Comparison of ENCODE assay signal across 14 cellular contexts in genomic region chr14:104893435-104894207, GRCh38. TPM values are rescaled to one million over a fixed set of nuclear protein-coding genes. Genes with fewer than 3 reads are reported as not detected.
A peak's percentile ranks its signal among the peaks of the same experiment; 100 is the strongest.
DNase-seq lines count a peak whose midpoint lies in the region; ATAC-seq, FAIRE-seq and TF ChIP-seq lines count a peak whose summit lies in the region.
"Had no signal": no experiment of that assay in that cellular context is flagged by ENCODE, and none has a peak within 500 bp of the region (broad histone marks: within the 10 kb centered on the region; RNA-seq: fewer than 3 reads in every experiment).

No MANE protein-coding gene starts in this region.

- H3K4me1 ChIP-seq in BE2C, result peaks cover 14% of the 10 kb centered on the region
- H3K4me1 ChIP-seq in adrenal gland (replicated peaks in 1 of 2), result peaks cover 13 to 15% of the 10 kb centered on the region in 2 donors

- DNase-seq in BE2C, result peak; percentile 13
- peak; percentile 6 for DNase-seq in GM19239 (ENCODE audit: insufficient read length, low spot score)
- DNase-seq in adrenal gland, result peak in 5 of 7 donors; percentile 8 to 54 (median 23)
- DNase-seq in mesenteric fat pad (ENCODE audit: low spot score), result peak; percentile 89
- DNase-seq in HPDE6-E6E7 (ENCODE audit: extremely low spot score), result no peak
- DNase-seq in NCI-H748 treated with DMSO at 0.1 percent for 48 hours (lab: John Stamatoyannopoulos, UW), result no peak
- no peak for DNase-seq in NCI-H2196 (lab: John Stamatoyannopoulos, UW; ENCODE audit: unreplicated experiment)
- DNase-seq: activated CD4-positive, alpha-beta memory T cell treated with anti-CD3 and anti-CD28 coated beads, Interleukin-2, amount 10 ng/mL, durations not matched to agents 7 days and 5 days; AML-193; DMS153; effector memory CD4-positive, alpha-beta T cell; foreskin fibroblast; NCI-H524 treated with DMSO at 0.1 percent for 48 hours had no signal

- TF ChIP-seq CTCF in BE2C (IDR thresholded peaks at IDR 0.05; ENCODE audit: low read depth, low read length), result no peak
- TF ChIP-seq CTCF in adrenal gland (IDR thresholded peaks at IDR 0.05), result no peak

- H3K36me3 ChIP-seq in BE2C (no peaks in the 10 kb centered on the region), adrenal gland (replicated peaks in 1 of 2) (no peaks in the 10 kb centered on the region)

- no peak overlapping the region for H3K27ac ChIP-seq in adrenal gland

- no peak overlapping the region for H3K4me3 ChIP-seq in BE2C (ENCODE audit: low read depth, low read length)
- no peak overlapping the region for H3K4me3 ChIP-seq in adrenal gland

- no peak for ATAC-seq in GM18519 (IDR thresholded peaks at IDR 0.05; ENCODE audit: low FRiP score, unreplicated experiment)

- intact Hi-C loops in adrenal gland (cut with DNase I), result no loop called here

- H3K27me3 ChIP-seq in BE2C (no peaks in the 10 kb centered on the region), adrenal gland (no peaks in the 10 kb centered on the region)

- no peak for FAIRE-seq in GM19239 (lab: Jason Lieb, UNC)

- TF ChIP-seq POLR2A in adrenal gland (IDR thresholded peaks at IDR 0.05), result no peak

- 75 to 89% (median 85%) methylated on average over 16 to 39 of the region's 39 CpGs for WGBS in adrenal gland, 4 donors

- H3K9me3 ChIP-seq in BE2C (no peaks in the 10 kb centered on the region), adrenal gland (replicated peaks in 1 of 3) (no peaks in the 10 kb centered on the region)

RNA-seq across cellular contexts. Expression of gene CEP170B, which starts 28.6 kb away (rescaled TPM):
- polyA plus RNA-seq in BE2C (2012; ENCODE audit: insufficient read depth, insufficient read length, low read depth), result 3.4 TPM
- 10 to 100 TPM; 13.8 to 25.1 (median 19.0) TPM for total RNA-seq in adrenal gland
- polyA plus RNA-seq in adrenal gland, result 10 to 100 TPM in 2 of 3 donors, 1 to 10 TPM in 1; 2.8 to 29.4 (median 13.0) TPM
- total RNA-seq in mesenteric fat pad, result 38.3 TPM

RNA-seq across cellular contexts. Expression of gene PLD4, which starts 31.1 kb away (rescaled TPM):
- 1.9 TPM for polyA plus RNA-seq in BE2C (2012; ENCODE audit: insufficient read depth, insufficient read length, low read depth)
- total RNA-seq in adrenal gland (1 to 10 TPM in 1 of 8 donors, under 1 TPM in 4, not detected in 3; 0.30 to 1.9 (median 0.50) TPM), mesenteric fat pad (0.06 TPM)
- polyA plus RNA-seq in adrenal gland, result 1 to 10 TPM in 1 of 3 donors, under 1 TPM in 2; 0.37 to 1.0 (median 0.64) TPM
- total RNA-seq: activated CD4-positive, alpha-beta memory T cell treated with anti-CD3 and anti-CD28 coated beads, Interleukin-2, amount 10 ng/mL, durations not matched to agents 7 days and 5 days had no signal

Comparison
In these comparisons a context has a peak if more than half of its experiments do, and no peak if none do; other contexts are left out.
1. DNase-seq: peak in BE2C (single experiment), GM19239 (single experiment), adrenal gland (5 of 7) and mesenteric fat pad (single experiment); none in HPDE6-E6E7 (single experiment), NCI-H748 treated with DMSO at 0.1 percent for 48 hours (single experiment) and NCI-H2196 (single experiment).